In the genomic region with DNA sequence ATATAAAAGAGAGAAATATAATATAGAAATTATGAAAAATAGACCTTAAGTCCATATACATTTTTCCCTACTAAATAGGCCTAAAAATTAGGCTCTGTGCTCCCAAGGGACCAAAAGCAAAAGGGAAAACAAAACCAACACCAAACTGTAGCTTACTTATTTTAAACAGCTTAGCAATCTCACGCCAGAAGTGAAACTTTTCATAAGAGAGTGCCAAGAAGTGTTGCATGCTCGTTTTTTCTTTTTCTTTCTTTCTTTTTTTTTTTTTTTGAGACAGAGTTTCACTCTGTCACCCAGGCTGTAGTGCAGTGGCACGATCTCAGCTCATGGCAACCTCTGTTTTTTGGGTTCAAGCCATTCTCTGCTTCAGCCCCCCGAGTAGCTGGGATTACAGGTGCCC, we compare ENCODE assay signal across 14 cellular contexts.
DNase-seq lines count a peak whose midpoint lies in the region; ATAC-seq and TF ChIP-seq lines count a peak whose summit lies in the region.
"Had no signal": no experiment of that assay in that cellular context is flagged by ENCODE, and none has a peak within 500 bp of the region (broad histone marks: within the 10 kb centered on the region; RNA-seq: fewer than 3 reads in every experiment).

No MANE protein-coding gene starts in this region.

- TF ChIP-seq POLR2A in GM18505 (IDR thresholded peaks at IDR 0.05; ENCODE audit: borderline replicate concordance, extremely low read depth, insufficient read depth, insufficient read length), result no peak

- no peak for DNase-seq in effector CD8-positive, alpha-beta T cell (lab: John Stamatoyannopoulos, UW)
- DNase-seq in NCI-H510A treated with DMSO at 0.1 percent for 48 hours (lab: John Stamatoyannopoulos, UW) (no peak), HPDE6-E6E7 (ENCODE audit: extremely low spot score) (no peak)
- DNase-seq in NK-92 treated with Interleukin-12 subunit alpha and Interleukin-12 subunit beta, amount 100 ng/mL, for 24 hours (lab: John Stamatoyannopoulos, UW), result no peak
- DNase-seq: activated CD4-positive, alpha-beta T cell treated with anti-CD3 and anti-CD28 coated beads for 48 hours; dorsolateral prefrontal cortex; gastrocnemius medialis; left ventricle myocardium superior; SIG-M5; stimulated activated CD4-positive, alpha-beta T cell treated with anti-CD3 and anti-CD28 coated beads, Interleukin-2, amount 100 ng/mL, for 48 hours had no signal

- ATAC-seq in GM18505 (IDR thresholded peaks at IDR 0.05; ENCODE audit: unreplicated experiment) (peak; percentile 95), GM19467 (IDR thresholded peaks at IDR 0.05; ENCODE audit: unreplicated experiment) (peak; percentile 96), HG02938 (IDR thresholded peaks at IDR 0.05; ENCODE audit: unreplicated experiment) (peak; percentile 96), HG03571 (IDR thresholded peaks at IDR 0.05; ENCODE audit: unreplicated experiment) (peak; percentile 94)
- ATAC-seq: gastrocnemius medialis, left ventricle myocardium superior had no signal
